14 cellular contexts compared by ENCODE assay signal in the genomic region with DNA sequence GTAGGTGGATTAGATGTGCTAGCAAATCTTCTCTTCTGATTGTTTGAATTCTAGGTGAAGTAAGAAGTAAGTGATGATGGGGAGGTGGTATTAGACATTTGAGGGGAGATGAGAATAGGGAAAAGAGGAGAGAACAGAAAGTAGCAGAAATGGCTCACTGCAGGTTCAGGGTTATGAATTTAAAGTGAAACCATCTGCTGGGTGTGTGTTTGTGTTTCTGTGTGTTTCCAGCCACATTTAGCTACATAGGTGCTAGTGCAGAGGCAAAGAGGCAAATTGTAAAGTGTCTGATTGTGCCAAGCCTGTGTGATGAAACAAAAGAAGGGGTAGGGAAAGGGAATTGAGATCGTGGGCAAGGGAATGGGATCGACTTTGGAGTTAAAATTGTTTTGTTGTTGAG. TPM values are rescaled to one million over a fixed set of nuclear protein-coding genes. Genes with fewer than 3 reads are reported as not detected.
A peak's percentile ranks its signal among the peaks of the same experiment; 100 is the strongest.
DNase-seq lines count a peak whose midpoint lies in the region; ATAC-seq and TF ChIP-seq lines count a peak whose summit lies in the region.
"Had no signal": no experiment of that assay in that cellular context is flagged by ENCODE, and none has a peak within 500 bp of the region (broad histone marks: within the 10 kb centered on the region; RNA-seq: fewer than 3 reads in every experiment).

No MANE protein-coding gene starts in this region.

- intact Hi-C loops in Caco-2 (cut with micrococcal nuclease; ENCODE audit: unreplicated experiment) (no loop called here), adrenal gland (cut with DNase I) (no loop called here)
- intact Hi-C loops in activated T-helper 2 cell treated with anti-CD3 and anti-CD28 coated beads, Interferon-gamma antibody, Interleukin-2, Interleukin-4, amounts not matched to agents 10 μg/mL and 5 μg/mL and 100 μg/mL, durations not matched to agents 14 hours and 24 hours and 36 hours (cut with micrococcal nuclease) = no loop called here

- no peaks in the 10 kb centered on the region for H3K9me3 ChIP-seq in CD4-positive, CD25-positive, alpha-beta regulatory T cell (ENCODE audit: control insufficient read depth in 2 of 2, low read length in 2 of 2)
- H3K9me3 ChIP-seq in Caco-2 (no peaks in the 10 kb centered on the region), adrenal gland (replicated peaks in 1 of 3) (no peaks in the 10 kb centered on the region)
- H3K9me3 ChIP-seq: BLaER1 treated with 17β-estradiol and CSF1 and Interleukin-3, amounts not matched to agents 10 nM and 100 nM had no signal

- H3K36me3 Mint-ChIP-seq in CD4-positive, CD25-positive, alpha-beta regulatory T cell = peaks cover 25% of the 10 kb centered on the region
- H3K36me3 Mint-ChIP-seq in Caco-2 (ENCODE audit: insufficient read depth, unreplicated experiment) = peaks cover 31% of the 10 kb centered on the region
- peaks cover 34% of the 10 kb centered on the region for H3K36me3 Mint-ChIP-seq in activated T-helper 2 cell treated with anti-CD3 and anti-CD28 coated beads, Interferon-gamma antibody, Interleukin-2, Interleukin-4, amounts not matched to agents 10 μg/mL and 5 μg/mL and 100 μg/mL, durations not matched to agents 14 hours and 24 hours and 36 hours (ENCODE audit: low read depth)
- peaks cover 25% of the 10 kb centered on the region for H3K36me3 Mint-ChIP-seq in mesothelial cell of epicardium

- TF ChIP-seq POLR2A in adrenal gland (IDR thresholded peaks at IDR 0.05) = no peak

- H3K27me3 Mint-ChIP-seq in CD4-positive, CD25-positive, alpha-beta regulatory T cell = no peaks in the 10 kb centered on the region
- H3K27me3 Mint-ChIP-seq in Caco-2 (ENCODE audit: insufficient read depth, unreplicated experiment) (no peaks in the 10 kb centered on the region), mesothelial cell of epicardium (ENCODE audit: low read depth) (no peaks in the 10 kb centered on the region)
- H3K27me3 Mint-ChIP-seq in activated T-helper 2 cell treated with anti-CD3 and anti-CD28 coated beads, Interferon-gamma antibody, Interleukin-2, Interleukin-4, amounts not matched to agents 10 μg/mL and 5 μg/mL and 100 μg/mL, durations not matched to agents 14 hours and 24 hours and 36 hours (ENCODE audit: low read depth) = no peaks in the 10 kb centered on the region

- H3K4me1 ChIP-seq in CD4-positive, CD25-positive, alpha-beta regulatory T cell (ENCODE audit: control insufficient read depth, insufficient read depth, low read length, poor library complexity, severe bottlenecking) = peaks cover 6% of the 10 kb centered on the region
- H3K4me1 ChIP-seq in Caco-2 (no peaks in the 10 kb centered on the region), adrenal gland (replicated peaks in 1 of 2) (peaks cover 16 to 34% of the 10 kb centered on the region in 2 donors)

- no peak overlapping the region for H3K27ac ChIP-seq in CD4-positive, CD25-positive, alpha-beta regulatory T cell (ENCODE audit: insufficient read depth, low read length, poor library complexity, severe bottlenecking)
- H3K27ac ChIP-seq in adrenal gland = no peak overlapping the region
- H3K27ac ChIP-seq: BLaER1 treated with 17β-estradiol and CSF1 and Interleukin-3, amounts not matched to agents 10 nM and 100 nM; KMS-11 had no signal

- no TSS peak for BruUV-seq in Caco-2 (replicated peaks; lab: Mats Ljungman, UMichigan)

- CTCF ChIA-PET in Caco-2 (lab: Charles Lee) = no interaction called here

- H3K4me1 Mint-ChIP-seq in CD4-positive, CD25-positive, alpha-beta regulatory T cell = peaks cover 40 to 84% (median 51%) of the 10 kb centered on the region in 4 donors
- H3K4me1 Mint-ChIP-seq in Caco-2 (ENCODE audit: low read depth, unreplicated experiment) (peaks cover 33% of the 10 kb centered on the region), mesothelial cell of epicardium (peaks cover 23% of the 10 kb centered on the region)
- H3K4me1 Mint-ChIP-seq in activated T-helper 2 cell treated with anti-CD3 and anti-CD28 coated beads, Interferon-gamma antibody, Interleukin-2, Interleukin-4, amounts not matched to agents 10 μg/mL and 5 μg/mL and 100 μg/mL, durations not matched to agents 14 hours and 24 hours and 36 hours (ENCODE audit: low read depth) = peaks cover 36% of the 10 kb centered on the region

- TF ChIP-seq CTCF in Caco-2 (IDR thresholded peaks at IDR 0.05; ENCODE audit: insufficient read depth in 1 of 2, low read depth in 1 of 2, low read length in 1 of 2, severe bottlenecking in 1 of 2, unreplicated experiment in 1 of 2) (no peak), mesothelial cell of epicardium (IDR thresholded peaks at IDR 0.05; ENCODE audit: unreplicated experiment) (no peak), adrenal gland (IDR thresholded peaks at IDR 0.05) (no peak)

- POLR2A ChIA-PET in Caco-2 (lab: Charles Lee) = no interaction called here

- H3K4me3 Mint-ChIP-seq in CD4-positive, CD25-positive, alpha-beta regulatory T cell = peak overlapping the region in 3 of 4 donors; percentile 31 to 55 (median 36)
- H3K4me3 Mint-ChIP-seq in Caco-2 (ENCODE audit: unreplicated experiment) (no peak overlapping the region), mesothelial cell of epicardium (no peak overlapping the region)
- no peak overlapping the region for H3K4me3 Mint-ChIP-seq in activated T-helper 2 cell treated with anti-CD3 and anti-CD28 coated beads, Interferon-gamma antibody, Interleukin-2, Interleukin-4, amounts not matched to agents 10 μg/mL and 5 μg/mL and 100 μg/mL, durations not matched to agents 14 hours and 24 hours and 36 hours (ENCODE audit: low read depth)

- H3K36me3 ChIP-seq in CD4-positive, CD25-positive, alpha-beta regulatory T cell (ENCODE audit: control insufficient read depth, insufficient read depth, low read length) = peaks cover 5% of the 10 kb centered on the region
- H3K36me3 ChIP-seq in Caco-2 (ENCODE audit: control insufficient read depth, insufficient read depth, low read length) (no peaks in the 10 kb centered on the region), adrenal gland (replicated peaks in 1 of 2) (no peaks in the 10 kb centered on the region)

- H3K9me3 Mint-ChIP-seq in CD4-positive, CD25-positive, alpha-beta regulatory T cell = no peaks in the 10 kb centered on the region
- H3K9me3 Mint-ChIP-seq in Caco-2 (ENCODE audit: unreplicated experiment) = no peaks in the 10 kb centered on the region
- H3K9me3 Mint-ChIP-seq in activated T-helper 2 cell treated with anti-CD3 and anti-CD28 coated beads, Interferon-gamma antibody, Interleukin-2, Interleukin-4, amounts not matched to agents 10 μg/mL and 5 μg/mL and 100 μg/mL, durations not matched to agents 14 hours and 24 hours and 36 hours = no peaks in the 10 kb centered on the region
- H3K9me3 Mint-ChIP-seq in mesothelial cell of epicardium = no peaks in the 10 kb centered on the region

- no peaks in the 10 kb centered on the region for H3K27me3 ChIP-seq in CD4-positive, CD25-positive, alpha-beta regulatory T cell (ENCODE audit: control insufficient read depth, insufficient read depth, low read length)
- H3K27me3 ChIP-seq in Caco-2 (replicated peaks; ENCODE audit: control insufficient read depth, insufficient read depth, low read length) (no peaks in the 10 kb centered on the region), adrenal gland (no peaks in the 10 kb centered on the region)
- H3K27me3 ChIP-seq: BLaER1 treated with 17β-estradiol and CSF1 and Interleukin-3, amounts not matched to agents 10 nM and 100 nM had no signal

- H3K4me3 ChIP-seq in CD4-positive, CD25-positive, alpha-beta regulatory T cell (ENCODE audit: low read depth, low read length) = no peak overlapping the region
- H3K4me3 ChIP-seq in Caco-2 (ENCODE audit: low read depth, low read length) (no peak overlapping the region), adrenal gland (no peak overlapping the region)
- H3K4me3 ChIP-seq: BLaER1 treated with 17β-estradiol and CSF1 and Interleukin-3, amounts not matched to agents 10 nM and 100 nM had no signal

- H3K27ac Mint-ChIP-seq in CD4-positive, CD25-positive, alpha-beta regulatory T cell = peak overlapping the region; percentile 26 to 95 (median 85)
- peak overlapping the region; percentile 42 for H3K27ac Mint-ChIP-seq in Caco-2 (ENCODE audit: unreplicated experiment)
- H3K27ac Mint-ChIP-seq in activated T-helper 2 cell treated with anti-CD3 and anti-CD28 coated beads, Interferon-gamma antibody, Interleukin-2, Interleukin-4, amounts not matched to agents 10 μg/mL and 5 μg/mL and 100 μg/mL, durations not matched to agents 14 hours and 24 hours and 36 hours = peak overlapping the region; percentile 57
- H3K27ac Mint-ChIP-seq in mesothelial cell of epicardium = peak overlapping the region; percentile 60

- no peak for DNase-seq in CD4-positive, CD25-positive, alpha-beta regulatory T cell
- no peak for DNase-seq in Caco-2
- no peak for DNase-seq in activated T-helper 2 cell treated with anti-CD3 and anti-CD28 coated beads, Interferon-gamma antibody, Interleukin-2, Interleukin-4, amounts not matched to agents 10 μg/mL and 5 μg/mL and 100 μg/mL, durations not matched to agents 14 hours and 24 hours and 36 hours (ENCODE audit: low spot score)
- DNase-seq in mesothelial cell of epicardium (ENCODE audit: low spot score in 2 of 2, unreplicated experiment in 2 of 2) = no peak
- DNase-seq in adrenal gland = no peak
- no peak for DNase-seq in NCI-H187 treated with DMSO at 0.1 percent for 48 hours (lab: John Stamatoyannopoulos, UW)
- DNase-seq: HCEC 1CT, NCI-H1417, posterior cingulate gyrus, SHP77 treated with DMSO at 0.1 percent for 48 hours, small intestine had no signal

- ATAC-seq in CD4-positive, CD25-positive, alpha-beta regulatory T cell (ENCODE audit: low read depth in 2 of 2) = no peak
- no peak for ATAC-seq in GM18861 (IDR thresholded peaks at IDR 0.05; ENCODE audit: unreplicated experiment)

- 87 to 94% (median 89%) methylated on average over 2 of the region's 2 CpGs for WGBS in adrenal gland, 4 donors

RNA-seq across cellular contexts. Expression of gene ZFX, which starts 50.6 kb away (rescaled TPM):
- total RNA-seq in CD4-positive, CD25-positive, alpha-beta regulatory T cell = 104 TPM
- 10 to 100 TPM; 20.4 to 41.6 (median 38.8) TPM for polyA plus RNA-seq in CD4-positive, CD25-positive, alpha-beta regulatory T cell
- total RNA-seq in Caco-2 (2022) (33.6 and 36.1 TPM in 2 replicates), mesothelial cell of epicardium (131 to 145 TPM (median 143 TPM) in 3 replicates), adrenal gland (10 to 100 TPM; 27.9 to 58.6 (median 46.9) TPM)
- total RNA-seq in activated T-helper 2 cell treated with anti-CD3 and anti-CD28 coated beads, Interferon-gamma antibody, Interleukin-2, Interleukin-4, amounts not matched to agents 10 μg/mL and 5 μg/mL and 100 μg/mL, durations not matched to agents 14 hours and 24 hours and 36 hours = 34.1 and 37.0 TPM in 2 replicates
- polyA plus RNA-seq in adrenal gland = 10 to 100 TPM in 2 of 3 donors, 1 to 10 TPM in 1; 8.1 to 12.5 (median 11.9) TPM

Comparison
In these comparisons a context has a peak if more than half of its experiments do, and no peak if none do; other contexts are left out.
1. H3K4me3 Mint-ChIP-seq: peak in CD4-positive, CD25-positive, alpha-beta regulatory T cell (3 of 4); none in Caco-2 (single experiment), activated T-helper 2 cell treated with anti-CD3 and anti-CD28 coated beads, Interferon-gamma antibody, Interleukin-2, Interleukin-4, amounts not matched to agents 10 μg/mL and 5 μg/mL and 100 μg/mL, durations not matched to agents 14 hours and 24 hours and 36 hours (single experiment) and mesothelial cell of epicardium (single experiment).
2. Peak in every context shown above with its lines, with median percentiles within 50 percentile points of each other: H3K27ac Mint-ChIP-seq.